In genomic region chr10:113680172-113681111, GRCh38 we compare ENCODE assay signal across 8 cellular contexts. TPM values are rescaled to one million over a fixed set of nuclear protein-coding genes. Genes with fewer than 3 reads are reported as not detected.
DNase-seq lines count a peak whose midpoint lies in the region; ATAC-seq, FAIRE-seq and TF ChIP-seq lines count a peak whose summit lies in the region.

No MANE protein-coding gene starts in this region.

- DNase-seq in Daoy (ENCODE audit: low read depth) (peak; percentile 80), HT1080 (ENCODE audit: low read depth) (peak; percentile 87), T-helper 2 cell (peak in 4 of 5 experiments; percentile 3 to 46 (median 16)), bronchial epithelial cell (ENCODE audit: low read depth) (peak; percentile 93), islet precursor cell (peak; percentile 67), DMS114 treated with DMSO at 0.1 percent for 48 hours (lab: John Stamatoyannopoulos, UW; ENCODE audit: unreplicated experiment) (no peak)
- DNase-seq in stimulated activated CD4-positive, alpha-beta T cell treated with anti-CD3 and anti-CD28 coated beads, Interleukin-12 subunit alpha, Interleukin-12 subunit beta, amount 100 ng/mL, for 4 hours = peak; percentile 15

- FAIRE-seq in bronchial epithelial cell (lab: Jason Lieb, UNC) = no peak

- peak; percentile 14 for ATAC-seq in GM21515 (IDR thresholded peaks at IDR 0.05; ENCODE audit: unreplicated experiment)

- peak overlapping the region; percentile 99 for H3K4me3 ChIP-seq in bronchial epithelial cell (ENCODE audit: low read depth, low read length)

- no peaks in the 10 kb centered on the region for H3K27me3 ChIP-seq in bronchial epithelial cell (ENCODE audit: control insufficient read depth, insufficient read depth, low read length)

- no peaks in the 10 kb centered on the region for H3K36me3 ChIP-seq in bronchial epithelial cell (ENCODE audit: control insufficient read depth, insufficient read depth, low read length)

- TF ChIP-seq CTCF in bronchial epithelial cell (IDR thresholded peaks at IDR 0.05; ENCODE audit: insufficient read depth, low read length, severe bottlenecking) = no peak

RNA-seq across cellular contexts. Expression of gene CASP7, which starts 0.7 kb away (rescaled TPM):
- 27.4 and 29.0 TPM in 2 replicates for total RNA-seq in Daoy (2014; rRNA removed; shearing (Covaris generic))
- 28.7 and 32.0 TPM in 2 replicates for total RNA-seq in HT1080 (2014; rRNA removed; shearing (Covaris generic))
- 14.0 and 16.1 TPM in 2 replicates for polyA plus RNA-seq in HT1080 (2015; cell fraction: cytosol; rRNA removed)
- polyA plus RNA-seq in HT1080 (2015; cell fraction: nucleus; rRNA removed) = 13.6 and 15.6 TPM in 2 replicates
- total RNA-seq in bronchial epithelial cell = 10.0 and 12.8 TPM in 2 replicates

RNA-seq across cellular contexts. Expression of gene NRAP, which starts 16.6 kb away (rescaled TPM):
- not detected in 2 replicates for total RNA-seq in Daoy (2014; rRNA removed; shearing (Covaris generic))
- total RNA-seq in HT1080 (2014; rRNA removed; shearing (Covaris generic)) = not detected in 2 replicates
- polyA plus RNA-seq in HT1080 (2015; cell fraction: cytosol; rRNA removed) = 0.03 TPM in 1 of 2 replicates, not detected in the other
- not detected in 2 replicates for polyA plus RNA-seq in HT1080 (2015; cell fraction: nucleus; rRNA removed)
- not detected in 2 replicates for total RNA-seq in bronchial epithelial cell
